In the genomic region with DNA sequence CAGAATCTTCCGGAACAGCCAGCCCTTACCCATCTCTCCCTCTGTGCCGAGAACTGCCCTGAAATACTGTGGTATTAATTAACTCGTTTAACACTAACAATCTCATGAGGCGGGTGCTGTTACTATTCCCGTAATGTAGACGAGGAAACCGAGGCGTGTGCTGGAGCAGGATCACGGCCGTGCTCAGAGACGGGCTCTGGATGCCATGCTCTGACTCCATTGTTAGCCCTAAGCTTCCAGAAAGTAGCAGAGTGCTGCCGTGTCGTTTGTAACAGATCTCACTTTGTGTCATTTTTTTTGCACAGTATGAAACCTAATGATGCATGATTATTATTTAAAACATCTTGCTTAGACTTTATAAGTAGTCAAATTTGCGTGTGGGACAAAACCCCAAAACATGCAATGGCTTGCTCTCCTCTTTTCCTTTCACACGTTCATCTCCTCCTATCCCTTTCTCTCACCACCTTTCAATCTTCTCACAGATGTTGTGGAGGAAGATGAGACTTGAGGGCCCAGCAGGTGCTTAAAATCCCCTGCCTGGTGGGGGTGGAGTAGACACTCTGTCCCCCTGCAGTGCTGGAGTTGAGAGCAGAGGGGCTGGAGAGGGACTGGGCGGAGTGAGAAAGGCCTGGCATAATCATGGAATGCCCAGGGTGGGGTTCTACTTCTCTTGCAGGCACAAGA, we compare ENCODE assay signal across 8 cellular contexts. TPM values are rescaled to one million over a fixed set of nuclear protein-coding genes. Genes with fewer than 3 reads are reported as not detected.
DNase-seq lines count a peak whose midpoint lies in the region.

No MANE protein-coding gene starts in this region.

- peak overlapping the region; percentile 67 for H3K4me2 ChIP-seq in Karpas-422 (ENCODE audit: low read depth, low read length, poor library complexity, severe bottlenecking)

- no peaks in the 10 kb centered on the region for H3K9me3 ChIP-seq in Karpas-422 (ENCODE audit: low read length)

- peaks cover 21% of the 10 kb centered on the region for H3K79me2 ChIP-seq in Karpas-422 (ENCODE audit: low read length)

- H2AFZ ChIP-seq in Karpas-422 (ENCODE audit: low read length) = no peak overlapping the region

- H3K27me3 ChIP-seq in Karpas-422 (ENCODE audit: low read length) = no peaks in the 10 kb centered on the region

- H3K4me1 ChIP-seq in Karpas-422 (ENCODE audit: low read length) = peaks cover 18% of the 10 kb centered on the region

- H3K36me3 ChIP-seq in Karpas-422 (ENCODE audit: insufficient read depth, low read length) = no peaks in the 10 kb centered on the region

- H3K4me3 ChIP-seq in Karpas-422 (ENCODE audit: low read length) = peak overlapping the region; percentile 79

- 0 out of 2 replicates have a peak, but pooled peaks cover 2% of the 10 kb centered on the region for H4K20me1 ChIP-seq in Karpas-422 (ENCODE audit: insufficient read depth, low read depth, low read length)

- peak overlapping the region; percentile 88 for H3K9ac ChIP-seq in Karpas-422 (ENCODE audit: low read length)

- H3K27ac ChIP-seq in Karpas-422 (ENCODE audit: low read length) (peak overlapping the region; percentile 54; the same call in 1 of the 2 replicates), angular gyrus (ENCODE audit: low read depth, low read length) (peak overlapping the region; percentile 51)

- DNase-seq in stimulated activated CD4-positive, alpha-beta T cell treated with anti-CD3 and anti-CD28 coated beads, Interleukin-4, amount 100 ng/mL, for 24 hours = peak; percentile 31
- no peak for DNase-seq in stimulated activated CD4-positive, alpha-beta T cell treated with anti-CD3 and anti-CD28 coated beads, Interleukin-1b, Interleukin-23, amount 100 ng/mL, for 48 hours
- DNase-seq in Karpas-422 (peak; percentile 65), inferior parietal cortex (ENCODE audit: extremely low spot score) (peak; percentile 30), superior temporal gyrus (ENCODE audit: extremely low spot score) (peak; percentile 32)
- DNase-seq in stimulated activated naive CD4-positive, alpha-beta T cell treated with Interleukin-2 at 50 U/mL for 16 hours (lab: John Stamatoyannopoulos, UW) = no peak
- DNase-seq in activated CD4-positive, alpha-beta T cell treated with anti-CD3 and anti-CD28 coated beads for 48 hours = no peak

- H3K9me2 ChIP-seq in Karpas-422 (replicated peaks; ENCODE audit: insufficient read depth, low read length) = no peaks in the 10 kb centered on the region

RNA-seq across cellular contexts. Expression of gene ACTR3C, which starts 0.5 kb away (rescaled TPM):
- total RNA-seq in Karpas-422 (2014; rRNA removed; shearing (Covaris generic); ENCODE audit: low replicate concordance) = 0.48 and 13.8 TPM in 2 replicates

RNA-seq across cellular contexts. Expression of gene LRRC61, which starts 0.7 kb away (rescaled TPM):
- 4.1 and 16.5 TPM in 2 replicates for total RNA-seq in Karpas-422 (2014; rRNA removed; shearing (Covaris generic); ENCODE audit: low replicate concordance)

RNA-seq across cellular contexts. Expression of gene RARRES2, which starts 17.6 kb away (rescaled TPM):
- not detected in 2 replicates for total RNA-seq in Karpas-422 (2014; rRNA removed; shearing (Covaris generic); ENCODE audit: low replicate concordance)

RNA-seq across cellular contexts. Expression of gene REPIN1, which starts 44.8 kb away (rescaled TPM):
- 53.3 and 98.4 TPM in 2 replicates for total RNA-seq in Karpas-422 (2014; rRNA removed; shearing (Covaris generic); ENCODE audit: low replicate concordance)

RNA-seq across cellular contexts. Expression of gene ZNF775, which starts 55.3 kb away (rescaled TPM):
- 1.5 and 4.7 TPM in 2 replicates for total RNA-seq in Karpas-422 (2014; rRNA removed; shearing (Covaris generic); ENCODE audit: low replicate concordance)

Comparison
In these comparisons a context has a peak if more than half of its experiments do, and no peak if none do; other contexts are left out.
1. DNase-seq: peak in stimulated activated CD4-positive, alpha-beta T cell treated with anti-CD3 and anti-CD28 coated beads, Interleukin-4, amount 100 ng/mL, for 24 hours (single experiment), Karpas-422 (single experiment), inferior parietal cortex (single experiment) and superior temporal gyrus (single experiment); none in stimulated activated CD4-positive, alpha-beta T cell treated with anti-CD3 and anti-CD28 coated beads, Interleukin-1b, Interleukin-23, amount 100 ng/mL, for 48 hours (single experiment), stimulated activated naive CD4-positive, alpha-beta T cell treated with Interleukin-2 at 50 U/mL for 16 hours (single experiment) and activated CD4-positive, alpha-beta T cell treated with anti-CD3 and anti-CD28 coated beads for 48 hours (single experiment).